In genomic region chr1:4267381-4268261, GRCh38 we compare ENCODE assay signal across 12 cellular contexts.
DNase-seq lines count a peak whose midpoint lies in the region; ATAC-seq and TF ChIP-seq lines count a peak whose summit lies in the region.
"Had no signal": no experiment of that assay in that cellular context is flagged by ENCODE, and none has a peak within 500 bp of the region (broad histone marks: within the 10 kb centered on the region; RNA-seq: fewer than 3 reads in every experiment).

No MANE protein-coding gene starts in this region.

- H3K4me1 Mint-ChIP-seq in nephron, result peaks cover 12% of the 10 kb centered on the region

- DNase-seq in superior temporal gyrus (ENCODE audit: extremely low spot score) (no peak), GM03348 (ENCODE audit: low spot score) (no peak)
- no peak for DNase-seq in effector CD4-positive, alpha-beta T cell
- DNase-seq: activated gamma-delta T cell; effector memory CD4-positive, alpha-beta T cell; H9; nephron progenitor cell had no signal

- ATAC-seq in GM19025 (IDR thresholded peaks at IDR 0.05; ENCODE audit: low read depth, unreplicated experiment) (peak; percentile 82), HG02588 (IDR thresholded peaks at IDR 0.05; ENCODE audit: unreplicated experiment) (peak; percentile 81), HG03460 (IDR thresholded peaks at IDR 0.05; ENCODE audit: unreplicated experiment) (peak; percentile 96), HG03039 (IDR thresholded peaks at IDR 0.05; ENCODE audit: unreplicated experiment) (no peak)

- TF ChIP-seq CTCF in nephron (IDR thresholded peaks at IDR 0.05; ENCODE audit: unreplicated experiment in 3 of 3), result no peak

- H3K36me3 Mint-ChIP-seq in nephron (ENCODE audit: low read depth), result no peaks in the 10 kb centered on the region

- no peak overlapping the region for H3K4me3 Mint-ChIP-seq in nephron
- H3K4me3 Mint-ChIP-seq: H9, nephron progenitor cell had no signal

- H3K27ac Mint-ChIP-seq in nephron, result peak overlapping the region; percentile 65 to 92 (median 70)
- H3K27ac Mint-ChIP-seq: H9, nephron progenitor cell had no signal

- no peaks in the 10 kb centered on the region for H3K9me3 Mint-ChIP-seq in nephron

- peaks cover 23% of the 10 kb centered on the region for H3K27me3 Mint-ChIP-seq in nephron (ENCODE audit: low read depth)
